9 cellular contexts compared by ENCODE assay signal in genomic region chr16:16007743-16008111, GRCh38. TPM values are rescaled to one million over a fixed set of nuclear protein-coding genes. Genes with fewer than 3 reads are reported as not detected.
DNase-seq lines count a peak whose midpoint lies in the region; ATAC-seq lines count a peak whose summit lies in the region.
"Had no signal": no experiment of that assay in that cellular context is flagged by ENCODE, and none has a peak within 500 bp of the region (broad histone marks: within the 10 kb centered on the region; RNA-seq: fewer than 3 reads in every experiment).

No MANE protein-coding gene starts in this region.

- peak overlapping the region; percentile 40 for H3K4me3 Mint-ChIP-seq in activated naive CD8-positive, alpha-beta T cell treated with anti-CD3 and anti-CD28 coated beads for 36 hours

- no peaks in the 10 kb centered on the region for H3K27me3 Mint-ChIP-seq in activated naive CD8-positive, alpha-beta T cell treated with anti-CD3 and anti-CD28 coated beads for 36 hours

- DNase-seq in CD1c-positive myeloid dendritic cell (ENCODE audit: extremely low spot score), result peak; percentile 40
- peak; percentile 77 for DNase-seq in GM19240 (ENCODE audit: insufficient read length, low spot score)
- no peak for DNase-seq in activated naive CD8-positive, alpha-beta T cell treated with anti-CD3 and anti-CD28 coated beads for 36 hours
- no peak for DNase-seq in retina
- DNase-seq in effector CD4-positive, alpha-beta T cell, result no peak
- no peak for DNase-seq in stimulated activated CD4-positive, alpha-beta T cell treated with anti-CD3 and anti-CD28 coated beads, Interleukin-4, amount 100 ng/mL, for 24 hours
- DNase-seq: NCI-H2081 treated with DMSO at 0.1 percent for 48 hours had no signal

- peaks cover 21% of the 10 kb centered on the region for H3K4me1 Mint-ChIP-seq in activated naive CD8-positive, alpha-beta T cell treated with anti-CD3 and anti-CD28 coated beads for 36 hours

- peaks cover 4% of the 10 kb centered on the region for H3K9me3 Mint-ChIP-seq in activated naive CD8-positive, alpha-beta T cell treated with anti-CD3 and anti-CD28 coated beads for 36 hours

- ATAC-seq in HG03103 (IDR thresholded peaks at IDR 0.05; ENCODE audit: low read depth, unreplicated experiment) (peak; percentile 69), HG02840 (IDR thresholded peaks at IDR 0.05; ENCODE audit: low FRiP score, unreplicated experiment) (no peak)

- H3K36me3 Mint-ChIP-seq in activated naive CD8-positive, alpha-beta T cell treated with anti-CD3 and anti-CD28 coated beads for 36 hours, result peaks cover 51% of the 10 kb centered on the region

- peak overlapping the region; percentile 84 for H3K27ac Mint-ChIP-seq in activated naive CD8-positive, alpha-beta T cell treated with anti-CD3 and anti-CD28 coated beads for 36 hours

RNA-seq across cellular contexts. Expression of gene ABCC1, which starts 58.3 kb away (rescaled TPM):
- 10 to 100 TPM; 57.0 to 61.9 TPM for total RNA-seq in activated naive CD8-positive, alpha-beta T cell treated with anti-CD3 and anti-CD28 coated beads for 36 hours

Comparison
In these comparisons a context has a peak if more than half of its experiments do, and no peak if none do; other contexts are left out.
1. DNase-seq: peak in CD1c-positive myeloid dendritic cell (single experiment) and GM19240 (single experiment); none in activated naive CD8-positive, alpha-beta T cell treated with anti-CD3 and anti-CD28 coated beads for 36 hours (single experiment), retina (single experiment), effector CD4-positive, alpha-beta T cell (single experiment) and stimulated activated CD4-positive, alpha-beta T cell treated with anti-CD3 and anti-CD28 coated beads, Interleukin-4, amount 100 ng/mL, for 24 hours (single experiment).